ENCODE assay signal across 16 cellular contexts in the genomic region with DNA sequence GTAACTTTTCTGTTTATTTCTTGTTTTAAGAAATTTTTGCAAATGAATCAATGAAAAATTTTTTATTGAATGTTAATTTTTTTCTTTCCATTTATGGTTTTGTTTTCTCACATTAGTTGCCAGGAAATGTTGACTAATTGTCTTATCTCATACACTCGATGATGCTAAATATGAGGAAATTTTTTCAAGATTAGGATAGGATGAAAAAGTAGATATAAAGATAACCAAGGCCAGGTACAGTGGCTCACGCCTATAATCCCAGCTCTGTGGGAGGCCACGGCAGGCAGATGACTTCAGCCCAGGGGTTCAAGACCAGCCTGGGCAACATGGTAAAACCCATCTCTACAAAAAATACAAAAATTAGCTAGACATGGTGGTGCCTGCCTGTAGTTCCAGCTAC.
DNase-seq lines count a peak whose midpoint lies in the region; ATAC-seq lines count a peak whose summit lies in the region.
"Had no signal": no experiment of that assay in that cellular context is flagged by ENCODE, and none has a peak within 500 bp of the region (broad histone marks: within the 10 kb centered on the region; RNA-seq: fewer than 3 reads in every experiment).

No MANE protein-coding gene starts in this region.

- H3K27me3 Mint-ChIP-seq in activated naive CD4-positive, alpha-beta T cell treated with anti-CD3 and anti-CD28 coated beads, Interleukin-2, amount 50 U/mL, for 24 hours, result no peaks in the 10 kb centered on the region
- H3K27me3 Mint-ChIP-seq: IgD-negative memory B cell had no signal

- H3K4me3 Mint-ChIP-seq in activated naive CD4-positive, alpha-beta T cell treated with anti-CD3 and anti-CD28 coated beads, Interleukin-2, amount 50 U/mL, for 24 hours, result no peak overlapping the region
- H3K4me3 Mint-ChIP-seq: IgD-negative memory B cell had no signal

- H3K27ac Mint-ChIP-seq in activated naive CD4-positive, alpha-beta T cell treated with anti-CD3 and anti-CD28 coated beads, Interleukin-2, amount 50 U/mL, for 24 hours, result peak overlapping the region; percentile 62

- no peaks in the 10 kb centered on the region for H3K9me3 Mint-ChIP-seq in activated naive CD4-positive, alpha-beta T cell treated with anti-CD3 and anti-CD28 coated beads, Interleukin-2, amount 50 U/mL, for 24 hours
- H3K9me3 Mint-ChIP-seq: IgD-negative memory B cell had no signal

- ATAC-seq in GM19452 (IDR thresholded peaks at IDR 0.05; ENCODE audit: unreplicated experiment), result no peak
- ATAC-seq: HCT116 had no signal

- peaks cover 13% of the 10 kb centered on the region for H3K36me3 Mint-ChIP-seq in activated naive CD4-positive, alpha-beta T cell treated with anti-CD3 and anti-CD28 coated beads, Interleukin-2, amount 50 U/mL, for 24 hours
- H3K36me3 Mint-ChIP-seq: IgD-negative memory B cell had no signal

- peaks cover 23% of the 10 kb centered on the region for H3K4me1 Mint-ChIP-seq in activated naive CD4-positive, alpha-beta T cell treated with anti-CD3 and anti-CD28 coated beads, Interleukin-2, amount 50 U/mL, for 24 hours

- no peak for DNase-seq in activated naive CD4-positive, alpha-beta T cell (lab: John Stamatoyannopoulos, UW)
- DNase-seq in amniotic epithelial cell (ENCODE audit: low read depth) (peak; percentile 65), iris pigment epithelial cell (ENCODE audit: low read depth) (peak; percentile 28), NCI-H2227 treated with DMSO at 0.1 percent for 48 hours (lab: John Stamatoyannopoulos, UW) (no peak)
- no peak for DNase-seq in activated CD8-positive, alpha-beta memory T cell treated with anti-CD3 and anti-CD28 coated beads for 24 hours
- DNase-seq: AML-193, C1 segment of cervical spinal cord, GOT3, NCI-H1105, NCI-H146, NCI-H2029, NCI-H526 had no signal

Comparison
In these comparisons a context has a peak if more than half of its experiments do, and no peak if none do; other contexts are left out.
1. DNase-seq: peak in amniotic epithelial cell (single experiment) and iris pigment epithelial cell (single experiment); none in activated naive CD4-positive, alpha-beta T cell (0 of 4), activated CD8-positive, alpha-beta memory T cell treated with anti-CD3 and anti-CD28 coated beads for 24 hours (single experiment) and NCI-H2227 treated with DMSO at 0.1 percent for 48 hours (single experiment).